In genomic region chr14:105903971-105904370, GRCh38 we compare ENCODE assay signal across 18 cellular contexts.
DNase-seq lines count a peak whose midpoint lies in the region; ATAC-seq and TF ChIP-seq lines count a peak whose summit lies in the region.
"Had no signal": no experiment of that assay in that cellular context is flagged by ENCODE, and none has a peak within 500 bp of the region (broad histone marks: within the 10 kb centered on the region; RNA-seq: fewer than 3 reads in every experiment).

No MANE protein-coding gene starts in this region.

- TF ChIP-seq CTCF in GM13977 (IDR thresholded peaks at IDR 0.05; ENCODE audit: extremely low read depth, insufficient read depth, missing control alignments) (no peak), osteoblast (IDR thresholded peaks at IDR 0.05; ENCODE audit: extremely low read depth, low read depth, low read length) (no peak)

- H3K27me3 ChIP-seq in osteoblast (ENCODE audit: insufficient read depth, low read length) = no peaks in the 10 kb centered on the region
- H3K27me3 ChIP-seq: BLaER1 had no signal

- H3K4me1 Mint-ChIP-seq in IgD-negative memory B cell = peaks cover 0 to 1% (median 0%) of the 10 kb centered on the region in 3 donors
- H3K4me1 Mint-ChIP-seq: CD14-positive monocyte; CD4-positive, alpha-beta memory T cell; H9 had no signal

- no peak overlapping the region for H3K27ac ChIP-seq in osteoblast (ENCODE audit: low read depth, low read length)
- H3K27ac ChIP-seq: BLaER1 had no signal

- no peak overlapping the region for H3K27ac Mint-ChIP-seq in IgD-negative memory B cell
- H3K27ac Mint-ChIP-seq: CD14-positive monocyte; CD4-positive, alpha-beta memory T cell; H9 had no signal

- H3K4me1 ChIP-seq in osteoblast (ENCODE audit: insufficient read depth, low read length) = no peaks in the 10 kb centered on the region
- H3K4me1 ChIP-seq: BLaER1 had no signal

- no peaks in the 10 kb centered on the region for H3K79me2 ChIP-seq in osteoblast (ENCODE audit: insufficient read depth, low read length)

- no peaks in the 10 kb centered on the region for H3K9me3 Mint-ChIP-seq in IgD-negative memory B cell

- no peak for ATAC-seq in HG02973 (IDR thresholded peaks at IDR 0.05; ENCODE audit: unreplicated experiment)
- ATAC-seq: HepG2 had no signal

- DNase-seq in GM13977 (ENCODE audit: low spot score) (peak; percentile 0), osteoblast (ENCODE audit: insufficient read length, low spot score, missing footprints) (peak; percentile 62), NCI-H2171 treated with DMSO at 0.1 percent for 48 hours (lab: John Stamatoyannopoulos, UW) (no peak)
- no peak for DNase-seq in stimulated activated CD4-positive, alpha-beta T cell treated with anti-CD3 and anti-CD28 coated beads, Interleukin-1b, Interleukin-23, amount 100 ng/mL, for 48 hours
- DNase-seq: ACHN, AML-193, DMS153, DMS79, GDM1, GOT3, H9 had no signal

- H3K36me3 Mint-ChIP-seq in IgD-negative memory B cell = no peaks in the 10 kb centered on the region
- H3K36me3 Mint-ChIP-seq: CD14-positive monocyte; CD4-positive, alpha-beta memory T cell had no signal

- H3K9me3 ChIP-seq in iPS-18c (ENCODE audit: control insufficient read depth, insufficient read depth, low read length) (peaks cover 47% of the 10 kb centered on the region), osteoblast (ENCODE audit: low read depth, low read length) (no peaks in the 10 kb centered on the region)
- H3K9me3 ChIP-seq: BLaER1 had no signal

- in situ Hi-C loops in GM13977 (cut with MboI; ENCODE audit: low pct_unique_long_range_greater_than_20kb, low sequenced_read_pairs, unreplicated experiment) = no loop called here

- no peak overlapping the region for H3K4me2 ChIP-seq in osteoblast (ENCODE audit: insufficient read depth, low read length)
- H3K4me2 ChIP-seq: BLaER1 had no signal

- H4K20me1 ChIP-seq in osteoblast (ENCODE audit: insufficient read depth, low read length) = no peaks in the 10 kb centered on the region
- H4K20me1 ChIP-seq: BLaER1 had no signal

- H3K27me3 Mint-ChIP-seq in IgD-negative memory B cell = no peaks in the 10 kb centered on the region

- H3K4me3 Mint-ChIP-seq in IgD-negative memory B cell = peak overlapping the region in 3 of 4 donors; percentile 38 to 71 (median 53)
- H3K4me3 Mint-ChIP-seq: CD14-positive monocyte; CD4-positive, alpha-beta memory T cell; H9 had no signal

- H3K4me3 ChIP-seq in iPS-18c (ENCODE audit: insufficient read depth, low read depth, low read length) (peak overlapping the region; percentile 20; the same call in 1 of the 2 replicates), osteoblast (ENCODE audit: insufficient read depth, low read length) (no peak overlapping the region)
- H3K4me3 ChIP-seq: BLaER1 had no signal

- no peak overlapping the region for H2AFZ ChIP-seq in osteoblast (ENCODE audit: low read length)

- no peaks in the 10 kb centered on the region for H3K36me3 ChIP-seq in osteoblast (ENCODE audit: insufficient read depth, low read length)
- H3K36me3 ChIP-seq: BLaER1 had no signal

Comparison
In these comparisons a context has a peak if more than half of its experiments do, and no peak if none do; other contexts are left out.
1. DNase-seq: peak in GM13977 (single experiment) and osteoblast (single experiment); none in stimulated activated CD4-positive, alpha-beta T cell treated with anti-CD3 and anti-CD28 coated beads, Interleukin-1b, Interleukin-23, amount 100 ng/mL, for 48 hours (single experiment) and NCI-H2171 treated with DMSO at 0.1 percent for 48 hours (single experiment).